22 cellular contexts compared by ENCODE assay signal in the genomic region with DNA sequence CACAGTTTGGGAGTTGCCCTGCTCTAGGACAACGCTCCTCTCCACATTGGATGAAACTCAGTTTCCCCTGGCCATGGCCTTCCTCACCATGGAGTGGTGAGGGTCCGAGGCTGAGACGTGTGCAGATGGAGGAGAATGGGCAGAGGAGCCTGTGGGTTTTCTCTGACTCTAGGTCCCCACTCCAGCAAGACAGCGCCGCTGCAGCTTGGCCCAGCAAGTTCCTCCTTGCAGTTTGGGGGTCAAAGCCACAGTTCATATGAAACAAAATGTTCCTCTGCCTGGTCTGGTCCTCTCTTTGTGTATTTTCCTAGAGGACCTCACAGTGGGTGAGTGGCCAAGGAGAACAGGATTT. TPM values are rescaled to one million over a fixed set of nuclear protein-coding genes. Genes with fewer than 3 reads are reported as not detected.
DNase-seq lines count a peak whose midpoint lies in the region; ATAC-seq, FAIRE-seq and TF ChIP-seq lines count a peak whose summit lies in the region.
"Had no signal": no experiment of that assay in that cellular context is flagged by ENCODE, and none has a peak within 500 bp of the region (broad histone marks: within the 10 kb centered on the region; RNA-seq: fewer than 3 reads in every experiment).

No MANE protein-coding gene starts in this region.

- no peak for DNase-seq in activated T-cell treated with anti-CD3 and anti-CD28 coated beads, Interleukin-2, amount 50 U/mL, for 4 hours
- DNase-seq in activated T-cell treated with anti-CD3 and anti-CD28 coated beads for 4 hours = no peak
- no peak for DNase-seq in activated naive CD8-positive, alpha-beta T cell treated with anti-CD3 and anti-CD28 coated beads, Interleukin-2, amount 50 U/mL, for 24 hours
- DNase-seq in GM12892 (ENCODE audit: insufficient read length) = no peak
- DNase-seq in sigmoid colon = no peak
- DNase-seq in GM23248 = no peak
- DNase-seq: gastrocnemius medialis; left ventricle myocardium superior; NCI-H1694; NK-92 treated with Interleukin-12 subunit alpha and Interleukin-12 subunit beta, amount 100 ng/mL, for 24 hours; SW 1271 had no signal

- H3K27me3 ChIP-seq in sigmoid colon (peaks cover 0 to 5% (median 0%) of the 10 kb centered on the region in 3 donors), GM23248 (replicated peaks; ENCODE audit: insufficient read depth) (peaks cover 8% of the 10 kb centered on the region; the same call in 1 of the 2 replicates)
- H3K27me3 ChIP-seq: gastrocnemius medialis had no signal

- intact Hi-C loops in sigmoid colon (cut with DNase I) = no loop called here

- no peaks in the 10 kb centered on the region for H3K9me3 Mint-ChIP-seq in activated T-cell treated with anti-CD3 and anti-CD28 coated beads, Interleukin-2, amount 50 U/mL, for 4 hours
- no peaks in the 10 kb centered on the region for H3K9me3 Mint-ChIP-seq in activated naive CD8-positive, alpha-beta T cell treated with anti-CD3 and anti-CD28 coated beads, Interleukin-2, amount 50 U/mL, for 24 hours
- H3K9me3 Mint-ChIP-seq in stimulated activated memory B cell treated with anti-CD40 and anti-IgM and Interleukin-4, amounts not matched to agents 10 μg/mL and 1 μg/mL and 100 μg/mL, for 72 hours = no peaks in the 10 kb centered on the region

- no peak for FAIRE-seq in GM12892 (lab: Jason Lieb, UNC)
- FAIRE-seq: colon, D721Med, G401.6, GM12878, H54 had no signal

- in situ Hi-C loops in GM23248 (cut with MboI) = no loop called here

- H3K4me1 Mint-ChIP-seq in activated T-cell treated with anti-CD3 and anti-CD28 coated beads, Interleukin-2, amount 50 U/mL, for 4 hours (ENCODE audit: low read depth) = peaks cover 86% of the 10 kb centered on the region
- peaks cover 86% of the 10 kb centered on the region for H3K4me1 Mint-ChIP-seq in activated naive CD8-positive, alpha-beta T cell treated with anti-CD3 and anti-CD28 coated beads, Interleukin-2, amount 50 U/mL, for 24 hours
- peaks cover 74% of the 10 kb centered on the region for H3K4me1 Mint-ChIP-seq in stimulated activated memory B cell treated with anti-CD40 and anti-IgM and Interleukin-4, amounts not matched to agents 10 μg/mL and 1 μg/mL and 100 μg/mL, for 72 hours

- H3K4me3 Mint-ChIP-seq in activated T-cell treated with anti-CD3 and anti-CD28 coated beads, Interleukin-2, amount 50 U/mL, for 4 hours = peak overlapping the region; percentile 91
- peak overlapping the region; percentile 96 for H3K4me3 Mint-ChIP-seq in activated naive CD8-positive, alpha-beta T cell treated with anti-CD3 and anti-CD28 coated beads, Interleukin-2, amount 50 U/mL, for 24 hours
- peak overlapping the region; percentile 12 for H3K4me3 Mint-ChIP-seq in stimulated activated memory B cell treated with anti-CD40 and anti-IgM and Interleukin-4, amounts not matched to agents 10 μg/mL and 1 μg/mL and 100 μg/mL, for 72 hours

- H3K4me1 ChIP-seq in sigmoid colon = no peaks in the 10 kb centered on the region
- H3K4me1 ChIP-seq in GM23248 (ENCODE audit: insufficient read depth) = no peaks in the 10 kb centered on the region
- H3K4me1 ChIP-seq: gastrocnemius medialis had no signal

- H4K20me1 ChIP-seq in GM23248 (ENCODE audit: insufficient read depth) = no peaks in the 10 kb centered on the region

- no peak for TF ChIP-seq CTCF in sigmoid colon (IDR thresholded peaks at IDR 0.05)

- TF ChIP-seq EP300 in sigmoid colon (IDR thresholded peaks at IDR 0.05) = no peak

- H3K9me2 ChIP-seq in GM23248 (ENCODE audit: insufficient read depth) = no peaks in the 10 kb centered on the region

- ATAC-seq in activated T-cell treated with anti-CD3 and anti-CD28 coated beads, Interleukin-2, amount 50 U/mL, for 4 hours = no peak
- no peak for ATAC-seq in activated naive CD8-positive, alpha-beta T cell treated with anti-CD3 and anti-CD28 coated beads, Interleukin-2, amount 50 U/mL, for 24 hours
- no peak for ATAC-seq in stimulated activated memory B cell treated with anti-CD40 and anti-IgM and Interleukin-4, amounts not matched to agents 10 μg/mL and 1 μg/mL and 100 μg/mL, for 72 hours
- ATAC-seq: activated CD4-positive, CD25-positive, alpha-beta regulatory T cell treated with anti-CD3 and anti-CD28 coated beads, Interleukin-2, amount 50 U/mL, for 24 hours; gastrocnemius medialis; GM12878; left ventricle myocardium superior had no signal

- H3K27ac ChIP-seq in KOPT-K1 (ENCODE audit: low read depth, low read length, poor library complexity, severe bottlenecking) = peak overlapping the region; percentile 99
- H3K27ac ChIP-seq in sigmoid colon = no peak overlapping the region
- no peak overlapping the region for H3K27ac ChIP-seq in GM23248
- H3K27ac ChIP-seq: epithelial cell of prostate, gastrocnemius medialis had no signal

- WGBS in sigmoid colon, 2 donors = 74 to 83% methylated on average over 5 of the region's 5 CpGs
- 62 to 63% methylated on average over 5 of the region's 5 CpGs for WGBS in GM23248 (ENCODE audit: low coverage in 1 of 2, low lambda C conversion rate in 2 of 2, missing lambda C conversion rate in 2 of 2), 2 experiments

- H3F3A ChIP-seq in GM23248 (ENCODE audit: insufficient read depth) = no peaks in the 10 kb centered on the region

- H3K27me3 Mint-ChIP-seq in activated T-cell treated with anti-CD3 and anti-CD28 coated beads, Interleukin-2, amount 50 U/mL, for 4 hours (ENCODE audit: low read depth) = no peaks in the 10 kb centered on the region
- H3K27me3 Mint-ChIP-seq in activated naive CD8-positive, alpha-beta T cell treated with anti-CD3 and anti-CD28 coated beads, Interleukin-2, amount 50 U/mL, for 24 hours = peaks cover 2% of the 10 kb centered on the region
- no peaks in the 10 kb centered on the region for H3K27me3 Mint-ChIP-seq in stimulated activated memory B cell treated with anti-CD40 and anti-IgM and Interleukin-4, amounts not matched to agents 10 μg/mL and 1 μg/mL and 100 μg/mL, for 72 hours
- H3K27me3 Mint-ChIP-seq: progenitor cell of endocrine pancreas had no signal

- H3K27ac Mint-ChIP-seq in activated naive CD8-positive, alpha-beta T cell treated with anti-CD3 and anti-CD28 coated beads, Interleukin-2, amount 50 U/mL, for 24 hours = peak overlapping the region; percentile 77
- H3K27ac Mint-ChIP-seq in stimulated activated memory B cell treated with anti-CD40 and anti-IgM and Interleukin-4, amounts not matched to agents 10 μg/mL and 1 μg/mL and 100 μg/mL, for 72 hours = peak overlapping the region; percentile 89
- H3K27ac Mint-ChIP-seq: progenitor cell of endocrine pancreas had no signal

- peaks cover 21% of the 10 kb centered on the region for H3K36me3 Mint-ChIP-seq in activated T-cell treated with anti-CD3 and anti-CD28 coated beads, Interleukin-2, amount 50 U/mL, for 4 hours (ENCODE audit: insufficient read depth)
- peaks cover 22% of the 10 kb centered on the region for H3K36me3 Mint-ChIP-seq in activated naive CD8-positive, alpha-beta T cell treated with anti-CD3 and anti-CD28 coated beads, Interleukin-2, amount 50 U/mL, for 24 hours (ENCODE audit: low read depth)
- peaks cover 24% of the 10 kb centered on the region for H3K36me3 Mint-ChIP-seq in stimulated activated memory B cell treated with anti-CD40 and anti-IgM and Interleukin-4, amounts not matched to agents 10 μg/mL and 1 μg/mL and 100 μg/mL, for 72 hours

- TF ChIP-seq POLR2A in GM12892 (IDR thresholded peaks at IDR 0.05; ENCODE audit: low read depth, low read length) = no peak
- TF ChIP-seq POLR2A in sigmoid colon (IDR thresholded peaks at IDR 0.05) = no peak

- H3K4me3 ChIP-seq in sigmoid colon (no peak overlapping the region), GM23248 (no peak overlapping the region)
- H3K4me3 ChIP-seq: gastrocnemius medialis, GM12878 had no signal

- H3K9me3 ChIP-seq in KOPT-K1 (ENCODE audit: insufficient read depth, low read length, poor library complexity, severe bottlenecking) (no peaks in the 10 kb centered on the region), sigmoid colon (no peaks in the 10 kb centered on the region), GM23248 (ENCODE audit: low read depth) (no peaks in the 10 kb centered on the region)
- H3K9me3 ChIP-seq: gastrocnemius medialis had no signal

- no peak overlapping the region for H3K9ac ChIP-seq in GM23248

- H3K79me2 ChIP-seq in GM23248 (ENCODE audit: insufficient read depth) = no peaks in the 10 kb centered on the region

- no peak overlapping the region for H2AFZ ChIP-seq in GM23248

- H3K4me2 ChIP-seq in GM23248 (ENCODE audit: unreplicated experiment) = no peak overlapping the region

- H3K36me3 ChIP-seq in KOPT-K1 (ENCODE audit: insufficient read depth, low read length) (peaks cover 34% of the 10 kb centered on the region), sigmoid colon (no peaks in the 10 kb centered on the region), GM23248 (ENCODE audit: low read depth) (no peaks in the 10 kb centered on the region)
- H3K36me3 ChIP-seq: gastrocnemius medialis had no signal

RNA-seq across cellular contexts. Expression of gene C16orf54, which starts 2.3 kb away (rescaled TPM):
- 1 to 10 TPM; 6.8 to 8.8 (median 7.2) TPM for total RNA-seq in activated T-cell treated with anti-CD3 and anti-CD28 coated beads, Interleukin-2, amount 50 U/mL, for 4 hours
- 1.8 TPM for polyA plus RNA-seq in GM12892 (2012; ENCODE audit: missing spikeins)
- 1 to 10 TPM in 2 of 4 donors, under 1 TPM in 2; 0.82 to 2.5 (median 1.0) TPM for total RNA-seq in sigmoid colon
- polyA plus RNA-seq in sigmoid colon = 10 to 100 TPM in 1 of 3 donors, under 1 TPM in 1, not detected in 1; 0.46 to 10.1 TPM
- total RNA-seq in GM23248 (2014; rRNA removed; shearing (Covaris generic)) = not detected in 2 replicates
- polyA plus RNA-seq in GM23248 (2016; fragmentation: Nextera tagmentation; extraction: Ambion mirVana) = not detected in 2 replicates
- polyA plus RNA-seq: AG04450 had no signal

RNA-seq across cellular contexts. Expression of gene ZG16, which starts 34.6 kb away (rescaled TPM):
- total RNA-seq in activated T-cell treated with anti-CD3 and anti-CD28 coated beads, Interleukin-2, amount 50 U/mL, for 4 hours = under 1 TPM in 1 of 3 donors, not detected in 2; 0.05 TPM
- polyA plus RNA-seq in GM12892 (2012; ENCODE audit: missing spikeins) = not detected
- total RNA-seq in sigmoid colon = 1 to 10 TPM in 1 of 4 donors, not detected in 3; 1.4 TPM
- 1,000 to 10,000 TPM in 1 of 3 donors, 100 to 1,000 TPM in 2; 237 to 1,249 (median 770) TPM for polyA plus RNA-seq in sigmoid colon
- total RNA-seq in GM23248 (2014; rRNA removed; shearing (Covaris generic)) = not detected in 2 replicates
- polyA plus RNA-seq in GM23248 (2016; fragmentation: Nextera tagmentation; extraction: Ambion mirVana) = not detected in 2 replicates
- total RNA-seq: GM12878, left ventricle myocardium superior, progenitor cell of endocrine pancreas had no signal
- polyA plus RNA-seq: AG04450, GM12878 had no signal

RNA-seq across cellular contexts. Expression of gene KIF22, which starts 47.1 kb away (rescaled TPM):
- 10 to 100 TPM; 73.5 to 82.2 (median 79.7) TPM for total RNA-seq in activated T-cell treated with anti-CD3 and anti-CD28 coated beads, Interleukin-2, amount 50 U/mL, for 4 hours
- polyA plus RNA-seq in GM12892 (2012; ENCODE audit: missing spikeins) = 43.2 TPM
- 10 to 100 TPM; 11.5 to 16.1 (median 13.7) TPM for total RNA-seq in sigmoid colon
- polyA plus RNA-seq in sigmoid colon (10 to 100 TPM; 28.0 to 71.5 (median 31.2) TPM), GM23248 (2016; fragmentation: Nextera tagmentation; extraction: Ambion mirVana) (39.5 and 41.8 TPM in 2 replicates)
- 28.7 and 30.4 TPM in 2 replicates for total RNA-seq in GM23248 (2014; rRNA removed; shearing (Covaris generic))

Comparison
In these comparisons a context has a peak if more than half of its experiments do, and no peak if none do; other contexts are left out.
1. H3K4me3 Mint-ChIP-seq: peak in every context shown above with its lines; median percentile 96 in activated naive CD8-positive, alpha-beta T cell treated with anti-CD3 and anti-CD28 coated beads, Interleukin-2, amount 50 U/mL, for 24 hours; 91 in activated T-cell treated with anti-CD3 and anti-CD28 coated beads, Interleukin-2, amount 50 U/mL, for 4 hours; 12 in stimulated activated memory B cell treated with anti-CD40 and anti-IgM and Interleukin-4, amounts not matched to agents 10 μg/mL and 1 μg/mL and 100 μg/mL, for 72 hours.